ENCODE assay signal across 32 cellular contexts in the genomic region with DNA sequence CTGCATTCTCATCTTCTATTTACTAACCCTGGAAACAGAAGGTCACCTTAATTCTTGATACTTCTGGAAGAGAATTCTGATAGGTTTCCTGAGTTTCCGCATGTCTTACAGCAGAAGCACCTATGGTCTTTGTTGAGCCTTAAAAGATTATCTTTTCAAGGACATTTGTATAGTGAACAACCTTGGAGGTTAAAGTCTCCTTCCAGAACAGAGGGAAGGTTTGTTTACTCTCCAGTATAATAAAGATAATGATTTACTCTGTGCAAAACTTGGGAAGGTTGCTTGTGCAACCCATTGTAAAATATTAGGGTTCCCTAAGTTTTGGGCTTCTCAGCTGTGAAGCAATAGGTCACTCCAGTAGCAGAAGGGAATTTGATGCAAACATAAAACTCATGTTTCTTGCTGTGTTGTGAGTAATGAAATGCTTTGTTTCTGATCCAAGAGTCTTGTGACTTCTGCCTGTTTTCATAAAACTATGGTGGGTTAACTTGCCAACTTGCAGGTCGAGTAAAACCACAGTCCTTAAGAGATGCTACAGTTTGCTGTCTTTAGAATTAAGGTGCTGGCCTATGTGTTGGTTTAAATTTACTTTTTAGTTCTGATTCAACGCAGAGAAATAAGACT.
DNase-seq lines count a peak whose midpoint lies in the region; ATAC-seq and TF ChIP-seq lines count a peak whose summit lies in the region.
"Had no signal": no experiment of that assay in that cellular context is flagged by ENCODE, and none has a peak within 500 bp of the region (broad histone marks: within the 10 kb centered on the region; RNA-seq: fewer than 3 reads in every experiment).

No MANE protein-coding gene starts in this region.

- H3K27ac ChIP-seq in osteoblast (ENCODE audit: low read depth, low read length) (peak overlapping the region; percentile 80), psoas muscle (no peak overlapping the region), coronary artery (no peak overlapping the region)
- H3K27ac ChIP-seq: BLaER1 treated with 17β-estradiol and CSF1 and Interleukin-3, amounts not matched to agents 10 nM and 100 nM; PC-9; upper lobe of right lung; VCaP had no signal

- no peaks in the 10 kb centered on the region for H3K36me3 ChIP-seq in Caco-2 (ENCODE audit: control insufficient read depth, insufficient read depth, low read length)
- H3K36me3 ChIP-seq in adipocyte (ENCODE audit: control insufficient read depth, insufficient read depth, low read length, severe bottlenecking), result no peaks in the 10 kb centered on the region
- no peaks in the 10 kb centered on the region for H3K36me3 ChIP-seq in osteoblast (ENCODE audit: insufficient read depth, low read length)
- no peaks in the 10 kb centered on the region for H3K36me3 ChIP-seq in psoas muscle (ENCODE audit: insufficient read depth in 1 of 2, low read depth in 1 of 2)
- H3K36me3 ChIP-seq: BLaER1 treated with 17β-estradiol and CSF1 and Interleukin-3, amounts not matched to agents 10 nM and 100 nM; suprapubic skin; upper lobe of right lung had no signal

- 88 to 93% (median 90%) methylated on average over 3 of the region's 3 CpGs for WGBS in psoas muscle, 3 donors

- H3K9ac ChIP-seq in adipocyte (ENCODE audit: low read length), result no peak overlapping the region
- H3K9ac ChIP-seq: BLaER1 treated with 17β-estradiol and CSF1 and Interleukin-3, amounts not matched to agents 10 nM and 100 nM had no signal

- no peak overlapping the region for H3K4me3 ChIP-seq in Caco-2 (ENCODE audit: low read depth, low read length)
- peak overlapping the region; percentile 55 for H3K4me3 ChIP-seq in adipocyte (ENCODE audit: low read length)
- H3K4me3 ChIP-seq in fibroblast of pulmonary artery (replicated peaks; ENCODE audit: low read depth, low read length), result no peak overlapping the region
- H3K4me3 ChIP-seq in osteoblast (ENCODE audit: insufficient read depth, low read length), result no peak overlapping the region
- H3K4me3 ChIP-seq in psoas muscle, result no peak overlapping the region
- no peak overlapping the region for H3K4me3 ChIP-seq in coronary artery
- H3K4me3 ChIP-seq: BLaER1 treated with 17β-estradiol and CSF1 and Interleukin-3, amounts not matched to agents 10 nM and 100 nM; PC-9; suprapubic skin; upper lobe of right lung had no signal

- H2AFZ ChIP-seq in osteoblast (ENCODE audit: low read length), result no peak overlapping the region
- H2AFZ ChIP-seq: PC-9 had no signal

- H3K79me2 ChIP-seq in osteoblast (ENCODE audit: insufficient read depth, low read length), result no peaks in the 10 kb centered on the region

- no peaks in the 10 kb centered on the region for H4K20me1 ChIP-seq in osteoblast (ENCODE audit: insufficient read depth, low read length)
- H4K20me1 ChIP-seq: BLaER1 treated with 17β-estradiol and CSF1 and Interleukin-3, amounts not matched to agents 10 nM and 100 nM had no signal

- H3K4me1 ChIP-seq in Caco-2, result peaks cover 41% of the 10 kb centered on the region
- peaks cover 27% of the 10 kb centered on the region for H3K4me1 ChIP-seq in adipocyte (ENCODE audit: control insufficient read depth, insufficient read depth, low read length)
- peaks cover 14% of the 10 kb centered on the region for H3K4me1 ChIP-seq in osteoblast (ENCODE audit: insufficient read depth, low read length)
- H3K4me1 ChIP-seq in psoas muscle, result no peaks in the 10 kb centered on the region
- H3K4me1 ChIP-seq: BLaER1 treated with 17β-estradiol and CSF1 and Interleukin-3, amounts not matched to agents 10 nM and 100 nM; suprapubic skin; upper lobe of right lung had no signal

- CTCF ChIA-PET in Caco-2 (lab: Charles Lee), result no interaction called here

- no TSS peak for BruUV-seq in Caco-2 (replicated peaks; lab: Mats Ljungman, UMichigan)

- peak overlapping the region; percentile 89 for H3K27ac Mint-ChIP-seq in Caco-2 (ENCODE audit: unreplicated experiment)
- H3K27ac Mint-ChIP-seq: activated CD4-positive, alpha-beta T cell treated with anti-CD3 and anti-CD28 coated beads, Interleukin-2, amount 10 ng/mL, durations not matched to agents 7 days and 5 days; activated naive CD8-positive, alpha-beta T cell treated with anti-CD3 and anti-CD28 coated beads, Interleukin-2, amount 50 U/mL, for 24 hours; IgD-negative memory B cell; naive thymus-derived CD8-positive, alpha-beta T cell; stimulated activated naive B cell treated with anti-CD40 and anti-IgM and Interleukin-4, amounts not matched to agents 10 μg/mL and 1 μg/mL and 100 μg/mL, for 72 hours had no signal

- no peaks in the 10 kb centered on the region for H3K27me3 ChIP-seq in Caco-2 (replicated peaks; ENCODE audit: control insufficient read depth, insufficient read depth, low read length)
- H3K27me3 ChIP-seq in adipocyte (replicated peaks; ENCODE audit: control insufficient read depth, insufficient read depth, low read length), result no peaks in the 10 kb centered on the region
- H3K27me3 ChIP-seq in osteoblast (ENCODE audit: insufficient read depth, low read length), result no peaks in the 10 kb centered on the region
- no peaks in the 10 kb centered on the region for H3K27me3 ChIP-seq in psoas muscle (ENCODE audit: insufficient read depth in 3 of 3, low read length in 2 of 3)
- H3K27me3 ChIP-seq: BLaER1 treated with 17β-estradiol and CSF1 and Interleukin-3, amounts not matched to agents 10 nM and 100 nM; suprapubic skin; upper lobe of right lung had no signal

- H3K9me3 ChIP-seq in Caco-2 (no peaks in the 10 kb centered on the region), adipocyte (ENCODE audit: control insufficient read depth, low read length) (no peaks in the 10 kb centered on the region), osteoblast (ENCODE audit: low read depth, low read length) (no peaks in the 10 kb centered on the region), psoas muscle (no peaks in the 10 kb centered on the region)
- H3K9me3 ChIP-seq: BLaER1 treated with 17β-estradiol and CSF1 and Interleukin-3, amounts not matched to agents 10 nM and 100 nM; suprapubic skin; upper lobe of right lung had no signal

- H3K4me2 ChIP-seq in osteoblast (ENCODE audit: insufficient read depth, low read length), result no peak overlapping the region
- H3K4me2 ChIP-seq: BLaER1 treated with 17β-estradiol and CSF1 and Interleukin-3, amounts not matched to agents 10 nM and 100 nM; PC-9 had no signal

- no peaks in the 10 kb centered on the region for H3K27me3 Mint-ChIP-seq in Caco-2 (ENCODE audit: insufficient read depth, unreplicated experiment)
- H3K27me3 Mint-ChIP-seq: activated naive CD8-positive, alpha-beta T cell treated with anti-CD3 and anti-CD28 coated beads, Interleukin-2, amount 50 U/mL, for 24 hours; IgD-negative memory B cell; naive thymus-derived CD8-positive, alpha-beta T cell; stimulated activated naive B cell treated with anti-CD40 and anti-IgM and Interleukin-4, amounts not matched to agents 10 μg/mL and 1 μg/mL and 100 μg/mL, for 72 hours had no signal

- peak overlapping the region; percentile 52 for H3K4me3 Mint-ChIP-seq in Caco-2 (ENCODE audit: unreplicated experiment)
- H3K4me3 Mint-ChIP-seq: activated CD4-positive, alpha-beta T cell treated with anti-CD3 and anti-CD28 coated beads, Interleukin-2, amount 10 ng/mL, durations not matched to agents 7 days and 5 days; activated naive CD8-positive, alpha-beta T cell treated with anti-CD3 and anti-CD28 coated beads, Interleukin-2, amount 50 U/mL, for 24 hours; activated T-cell treated with anti-CD3 and anti-CD28 coated beads, Interleukin-2, amount 50 U/mL, for 4 hours; IgD-negative memory B cell; naive thymus-derived CD8-positive, alpha-beta T cell; stimulated activated naive B cell treated with anti-CD40 and anti-IgM and Interleukin-4, amounts not matched to agents 10 μg/mL and 1 μg/mL and 100 μg/mL, for 72 hours had no signal

- H3K9me3 Mint-ChIP-seq in Caco-2 (ENCODE audit: unreplicated experiment), result peaks cover 10% of the 10 kb centered on the region
- H3K9me3 Mint-ChIP-seq: activated CD4-positive, alpha-beta T cell treated with anti-CD3 and anti-CD28 coated beads, Interleukin-2, amount 10 ng/mL, durations not matched to agents 7 days and 5 days; activated naive CD8-positive, alpha-beta T cell treated with anti-CD3 and anti-CD28 coated beads, Interleukin-2, amount 50 U/mL, for 24 hours; activated T-cell treated with anti-CD3 and anti-CD28 coated beads, Interleukin-2, amount 50 U/mL, for 4 hours; naive thymus-derived CD8-positive, alpha-beta T cell; stimulated activated naive B cell treated with anti-CD40 and anti-IgM and Interleukin-4, amounts not matched to agents 10 μg/mL and 1 μg/mL and 100 μg/mL, for 72 hours had no signal

- TF ChIP-seq CTCF in Caco-2 (IDR thresholded peaks at IDR 0.05; ENCODE audit: insufficient read depth in 1 of 2, low read depth in 1 of 2, low read length in 1 of 2, severe bottlenecking in 1 of 2, unreplicated experiment in 1 of 2) (no peak), fibroblast of pulmonary artery (IDR thresholded peaks at IDR 0.05; ENCODE audit: low read length, missing control alignments) (no peak), osteoblast (IDR thresholded peaks at IDR 0.05; ENCODE audit: extremely low read depth, low read depth, low read length) (no peak), psoas muscle (IDR thresholded peaks at IDR 0.05) (no peak), coronary artery (IDR thresholded peaks at IDR 0.05) (no peak)

- intact Hi-C loops in Caco-2 (cut with micrococcal nuclease; ENCODE audit: unreplicated experiment) (loop anchor here (1.0 to 2.0 kb wide), 4 partner anchors 13 to 80 kb away; no protein-coding TSS in a partner anchor), psoas muscle (cut with DNase I) (no loop called here)

- H3K4me1 Mint-ChIP-seq in Caco-2 (ENCODE audit: low read depth, unreplicated experiment), result peaks cover 25% of the 10 kb centered on the region
- H3K4me1 Mint-ChIP-seq: activated CD4-positive, alpha-beta T cell treated with anti-CD3 and anti-CD28 coated beads, Interleukin-2, amount 10 ng/mL, durations not matched to agents 7 days and 5 days; activated naive CD8-positive, alpha-beta T cell treated with anti-CD3 and anti-CD28 coated beads, Interleukin-2, amount 50 U/mL, for 24 hours; IgD-negative memory B cell; naive thymus-derived CD8-positive, alpha-beta T cell; stimulated activated naive B cell treated with anti-CD40 and anti-IgM and Interleukin-4, amounts not matched to agents 10 μg/mL and 1 μg/mL and 100 μg/mL, for 72 hours had no signal

- POLR2A ChIA-PET in Caco-2 (lab: Charles Lee), result no interaction called here

- no peaks in the 10 kb centered on the region for H3K36me3 Mint-ChIP-seq in Caco-2 (ENCODE audit: insufficient read depth, unreplicated experiment)
- H3K36me3 Mint-ChIP-seq: IgD-negative memory B cell; naive thymus-derived CD8-positive, alpha-beta T cell; stimulated activated naive B cell treated with anti-CD40 and anti-IgM and Interleukin-4, amounts not matched to agents 10 μg/mL and 1 μg/mL and 100 μg/mL, for 72 hours had no signal

- ATAC-seq in psoas muscle (no peak), GM19452 (IDR thresholded peaks at IDR 0.05; ENCODE audit: unreplicated experiment) (no peak)
- ATAC-seq: activated naive CD8-positive, alpha-beta T cell treated with anti-CD3 and anti-CD28 coated beads, Interleukin-2, amount 50 U/mL, for 24 hours; activated T-cell treated with anti-CD3 and anti-CD28 coated beads, Interleukin-2, amount 50 U/mL, for 4 hours; naive thymus-derived CD8-positive, alpha-beta T cell; stimulated activated naive B cell treated with anti-CD40 and anti-IgM and Interleukin-4, amounts not matched to agents 10 μg/mL and 1 μg/mL and 100 μg/mL, for 72 hours; upper lobe of right lung had no signal

- peak in 1 of 2 experiments; percentile 39 for DNase-seq in Caco-2
- DNase-seq in adipocyte (ENCODE audit: low read depth), result peak; percentile 38
- DNase-seq in fibroblast of pulmonary artery (ENCODE audit: low read depth), result peak; percentile 34
- no peak for DNase-seq in osteoblast (ENCODE audit: insufficient read length, low spot score, missing footprints)
- no peak for DNase-seq in psoas muscle
- no peak for DNase-seq in GOT3 (lab: John Stamatoyannopoulos, UW)
- no peak for DNase-seq in coronary artery (ENCODE audit: low spot score)
- DNase-seq: activated CD4-positive, alpha-beta T cell treated with anti-CD3 and anti-CD28 coated beads, Interleukin-2, amount 10 ng/mL, durations not matched to agents 7 days and 5 days; activated naive CD8-positive, alpha-beta T cell treated with anti-CD3 and anti-CD28 coated beads, Interleukin-2, amount 50 U/mL, for 24 hours; activated T-cell treated with anti-CD3 and anti-CD28 coated beads, Interleukin-2, amount 50 U/mL, for 4 hours; COR-L47; DMS79; effector CD8-positive, alpha-beta T cell; islet precursor cell; midbrain; naive thymus-derived CD8-positive, alpha-beta T cell; NCI-H1105; NCI-H1930; NCI-H524 treated with DMSO at 0.1 percent for 48 hours; NK-92 treated with Interleukin-12 subunit alpha and Interleukin-12 subunit beta, amount 100 ng/mL, for 24 hours; occipital lobe; PC-9; SHP77; stimulated activated naive B cell treated with anti-CD40 and anti-IgM and Interleukin-4, amounts not matched to agents 10 μg/mL and 1 μg/mL and 100 μg/mL, for 72 hours; SW 1271; T-helper 9 cell; upper lobe of right lung had no signal

Comparison
In these comparisons a context has a peak if more than half of its experiments do, and no peak if none do; other contexts are left out.
1. DNase-seq: peak in adipocyte (single experiment) and fibroblast of pulmonary artery (single experiment); none in osteoblast (single experiment), psoas muscle (0 of 2), GOT3 (single experiment) and coronary artery (single experiment).